9 cellular contexts compared by ENCODE assay signal in genomic region chr1:157137051-157137772, GRCh38. TPM values are rescaled to one million over a fixed set of nuclear protein-coding genes. Genes with fewer than 3 reads are reported as not detected.
DNase-seq lines count a peak whose midpoint lies in the region; ATAC-seq, FAIRE-seq and TF ChIP-seq lines count a peak whose summit lies in the region.
"Had no signal": no experiment of that assay in that cellular context is flagged by ENCODE, and none has a peak within 500 bp of the region (broad histone marks: within the 10 kb centered on the region; RNA-seq: fewer than 3 reads in every experiment).

No MANE protein-coding gene starts in this region.

- peak overlapping the region; percentile 86 for H3K27ac Mint-ChIP-seq in activated CD8-positive, alpha-beta memory T cell treated with anti-CD3 and anti-CD28 coated beads, Interleukin-2, amount 10 ng/mL, durations not matched to agents 7 days and 5 days
- H3K27ac Mint-ChIP-seq in naive thymus-derived CD8-positive, alpha-beta T cell = peak overlapping the region; percentile 85 to 98 (median 96)

- no peaks in the 10 kb centered on the region for H3K9me3 ChIP-seq in SJSA1 (replicated peaks)

- peaks cover 46% of the 10 kb centered on the region for H3K36me3 Mint-ChIP-seq in activated CD8-positive, alpha-beta memory T cell treated with anti-CD3 and anti-CD28 coated beads, Interleukin-2, amount 10 ng/mL, durations not matched to agents 7 days and 5 days
- peaks cover 0 to 39% (median 17%) of the 10 kb centered on the region in 3 donors for H3K36me3 Mint-ChIP-seq in naive thymus-derived CD8-positive, alpha-beta T cell

- TF ChIP-seq POLR2A in GM12891 (IDR thresholded peaks at IDR 0.05; ENCODE audit: low read depth, low read length) = no peak

- H3K4me3 ChIP-seq in SJSA1 = peak overlapping the region; percentile 72
- peak overlapping the region; percentile 98 for H3K4me3 ChIP-seq in epithelial cell of esophagus (ENCODE audit: low read length)

- FAIRE-seq in GM12891 (lab: Jason Lieb, UNC) = no peak

- no peak for DNase-seq in activated CD8-positive, alpha-beta memory T cell treated with anti-CD3 and anti-CD28 coated beads, Interleukin-2, amount 10 ng/mL, durations not matched to agents 7 days and 5 days
- DNase-seq in activated CD8-positive, alpha-beta memory T cell treated with anti-CD3 and anti-CD28 coated beads, Interleukin-2, amount 50 U/mL, for 48 hours = no peak
- peak in 1 of 2 experiments; percentile 36 for DNase-seq in SJSA1 (ENCODE audit: low read depth in 1 of 2, low spot score in 2 of 2)
- peak; percentile 49 for DNase-seq in epithelial cell of esophagus (ENCODE audit: low read depth)
- peak in 1 of 10 donors; percentile 11 for DNase-seq in naive thymus-derived CD8-positive, alpha-beta T cell
- no peak for DNase-seq in SHP77 treated with DMSO at 0.1 percent for 48 hours (lab: John Stamatoyannopoulos, UW)
- DNase-seq in NK-92 treated with Interleukin-12 subunit alpha and Interleukin-12 subunit beta, amount 100 ng/mL, for 24 hours (lab: John Stamatoyannopoulos, UW) = no peak
- no peak for DNase-seq in GM12891 (ENCODE audit: insufficient read length, low spot score)

- peak; percentile 14 for TF ChIP-seq CTCF in epithelial cell of esophagus (IDR thresholded peaks at IDR 0.05; ENCODE audit: insufficient read depth, low read depth, low read length, missing control alignments)

- H3K4me3 Mint-ChIP-seq in activated CD8-positive, alpha-beta memory T cell treated with anti-CD3 and anti-CD28 coated beads, Interleukin-2, amount 10 ng/mL, durations not matched to agents 7 days and 5 days = peak overlapping the region; percentile 97
- H3K4me3 Mint-ChIP-seq in naive thymus-derived CD8-positive, alpha-beta T cell = peak overlapping the region; percentile 88 to 97 (median 94)

- no peaks in the 10 kb centered on the region for H3K27me3 ChIP-seq in SJSA1 (replicated peaks)

- no peaks in the 10 kb centered on the region for H3K27me3 Mint-ChIP-seq in activated CD8-positive, alpha-beta memory T cell treated with anti-CD3 and anti-CD28 coated beads, Interleukin-2, amount 10 ng/mL, durations not matched to agents 7 days and 5 days
- H3K27me3 Mint-ChIP-seq in naive thymus-derived CD8-positive, alpha-beta T cell = no peaks in the 10 kb centered on the region

- H3K4me1 Mint-ChIP-seq in activated CD8-positive, alpha-beta memory T cell treated with anti-CD3 and anti-CD28 coated beads, Interleukin-2, amount 10 ng/mL, durations not matched to agents 7 days and 5 days = peaks cover 71% of the 10 kb centered on the region
- peaks cover 35 to 74% (median 68%) of the 10 kb centered on the region in 4 donors for H3K4me1 Mint-ChIP-seq in naive thymus-derived CD8-positive, alpha-beta T cell

- H3K27ac ChIP-seq in SJSA1 = peak overlapping the region; percentile 96; the same call in 1 of the 2 replicates

- peaks cover 54% of the 10 kb centered on the region for H3K36me3 ChIP-seq in SJSA1

- CTCF ChIA-PET in activated CD8-positive, alpha-beta memory T cell treated with anti-CD3 and anti-CD28 coated beads, Interleukin-2, amount 10 ng/mL, durations not matched to agents 7 days and 5 days (lab: Charles Lee) = interaction anchor here (8.9 to 13.1 kb wide), 2 partner anchors 20 to 48 kb away, joined by 81 to 118 read pairs; no protein-coding TSS in a partner anchor

- no peaks in the 10 kb centered on the region for H3K9me3 Mint-ChIP-seq in activated CD8-positive, alpha-beta memory T cell treated with anti-CD3 and anti-CD28 coated beads, Interleukin-2, amount 10 ng/mL, durations not matched to agents 7 days and 5 days (ENCODE audit: low read depth)
- H3K9me3 Mint-ChIP-seq in naive thymus-derived CD8-positive, alpha-beta T cell = no peaks in the 10 kb centered on the region

- no peak for ATAC-seq in activated CD8-positive, alpha-beta memory T cell treated with anti-CD3 and anti-CD28 coated beads, Interleukin-2, amount 10 ng/mL, durations not matched to agents 7 days and 5 days
- no peak for ATAC-seq in naive thymus-derived CD8-positive, alpha-beta T cell

- POLR2A ChIA-PET in naive thymus-derived CD8-positive, alpha-beta T cell (lab: Charles Lee) = no interaction called here

- peaks cover 22% of the 10 kb centered on the region for H3K4me1 ChIP-seq in SJSA1 (replicated peaks)

TF ChIP-seq in GM12891, 5 proteins besides CTCF, POLR2A, EP300 and RAD21:
- TF ChIP-seq POU2F2 (IDR thresholded peaks at IDR 0.05; ENCODE audit: low read depth, low read length) (no peak), TAF1 (IDR thresholded peaks at IDR 0.05; ENCODE audit: low read depth, low read length) (no peak), POLR2AphosphoS5 (IDR thresholded peaks at IDR 0.05; ENCODE audit: low read depth, low read length) (no peak), PAX5 (IDR thresholded peaks at IDR 0.05; ENCODE audit: insufficient read depth, low read length, severe bottlenecking) (no peak), SPI1 (IDR thresholded peaks at IDR 0.05; ENCODE audit: low read depth, low read length) (no peak)

RNA-seq across cellular contexts. Expression of gene ETV3, which starts 1.0 kb away (rescaled TPM):
- total RNA-seq in activated CD8-positive, alpha-beta memory T cell treated with anti-CD3 and anti-CD28 coated beads, Interleukin-2, amount 10 ng/mL, durations not matched to agents 7 days and 5 days = 10 to 100 TPM; 27.8 to 32.8 TPM
- total RNA-seq in SJSA1 (2014; rRNA removed; shearing (Covaris generic)) = 7.9 and 11.2 TPM in 2 replicates
- total RNA-seq in naive thymus-derived CD8-positive, alpha-beta T cell = 10 to 100 TPM; 26.6 to 29.8 TPM
- polyA plus RNA-seq in naive thymus-derived CD8-positive, alpha-beta T cell = 10 to 100 TPM in 1 of 3 donors, 1 to 10 TPM in 2; 3.5 to 16.4 (median 7.0) TPM
- 7.4 TPM for polyA plus RNA-seq in GM12891 (2012; ENCODE audit: low read depth, missing spikeins)

RNA-seq across cellular contexts. Expression of gene ETV3L, which starts 37.6 kb away (rescaled TPM):
- total RNA-seq in activated CD8-positive, alpha-beta memory T cell treated with anti-CD3 and anti-CD28 coated beads, Interleukin-2, amount 10 ng/mL, durations not matched to agents 7 days and 5 days = not detected
- total RNA-seq in SJSA1 (2014; rRNA removed; shearing (Covaris generic)) = not detected in 2 replicates
- total RNA-seq in naive thymus-derived CD8-positive, alpha-beta T cell = not detected
- polyA plus RNA-seq in naive thymus-derived CD8-positive, alpha-beta T cell = not detected
- 1.3 TPM for polyA plus RNA-seq in GM12891 (2012; ENCODE audit: low read depth, missing spikeins)
- total RNA-seq: glomerular endothelial cell had no signal
